Comparison of ENCODE assay signal across 7 cellular contexts in the genomic region with DNA sequence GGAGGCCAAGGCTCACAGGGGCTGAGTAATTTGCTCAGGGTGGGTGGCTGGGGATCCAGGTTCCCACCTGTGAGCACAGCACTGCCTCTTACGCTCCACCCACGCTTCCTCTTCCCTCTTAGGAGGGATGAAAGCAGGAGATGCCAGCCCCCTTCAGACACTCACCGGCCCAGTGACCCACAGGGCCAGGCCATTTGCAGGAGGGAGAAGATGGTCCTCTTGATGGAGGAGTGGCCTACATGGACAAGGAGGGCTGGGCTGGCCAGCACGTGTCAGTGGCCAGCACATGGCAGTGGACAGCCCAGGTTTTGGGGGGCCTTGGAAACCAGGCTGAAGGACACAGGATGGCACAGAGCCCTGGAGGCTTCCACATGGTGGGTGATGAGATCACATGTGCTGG.
"Had no signal": no experiment of that assay in that cellular context is flagged by ENCODE, and none has a peak within 500 bp of the region (broad histone marks: within the 10 kb centered on the region; RNA-seq: fewer than 3 reads in every experiment).

No MANE protein-coding gene starts in this region.

- H3K36me3 ChIP-seq: HAP-1 had no signal

- H3K4me1 ChIP-seq: HAP-1 had no signal

- ATAC-seq: HCT116 had no signal

- DNase-seq: GOT3, H7, HFFc6, KBM-7 had no signal

- H3K4me3 ChIP-seq: HAP-1 had no signal

- H3K9me3 ChIP-seq: HAP-1 had no signal

- H3K27ac ChIP-seq: HL-60 had no signal
